ENCODE assay signal across 11 cellular contexts in the genomic region with DNA sequence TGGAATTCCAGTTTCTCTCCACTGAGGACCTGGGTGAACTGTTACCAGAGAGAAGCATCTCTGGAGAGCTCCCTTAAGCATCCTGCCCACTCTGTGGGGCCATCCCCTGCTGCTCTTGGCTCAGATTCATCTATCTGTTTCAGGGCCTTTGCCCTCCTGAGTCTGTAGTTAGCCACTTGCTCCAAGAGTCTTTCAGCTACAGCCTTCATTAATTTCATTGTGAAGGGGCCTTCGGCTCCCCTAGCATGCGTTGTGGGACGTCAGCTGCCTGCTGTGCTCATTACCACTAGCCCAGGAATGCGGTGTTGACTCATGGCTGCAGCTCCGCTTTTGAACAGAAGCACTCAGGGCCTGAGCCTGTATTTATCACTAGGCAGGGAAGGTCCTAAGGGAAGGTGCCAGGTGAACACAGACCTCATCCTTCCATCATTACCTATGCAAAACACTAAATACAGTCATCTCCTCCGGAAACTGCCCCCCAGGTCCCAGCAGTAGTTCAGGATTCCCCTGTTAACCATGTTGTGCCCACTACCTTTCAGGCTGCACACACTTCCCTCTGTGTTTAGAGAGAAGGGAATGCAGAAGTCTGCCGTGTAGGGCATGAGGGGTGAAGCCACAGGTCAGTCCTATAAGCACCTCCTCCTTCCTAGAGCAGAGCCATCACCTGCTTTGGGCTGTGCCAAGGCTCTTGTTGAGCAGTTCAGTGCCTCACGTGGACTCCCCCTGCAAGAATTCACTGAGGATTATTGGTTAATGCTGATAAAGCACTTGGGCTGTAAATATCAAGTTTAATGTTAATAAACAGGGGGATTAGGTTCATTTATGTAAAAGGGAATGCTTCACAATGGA.
DNase-seq lines count a peak whose midpoint lies in the region; ATAC-seq, FAIRE-seq and TF ChIP-seq lines count a peak whose summit lies in the region.
"Had no signal": no experiment of that assay in that cellular context is flagged by ENCODE, and none has a peak within 500 bp of the region (broad histone marks: within the 10 kb centered on the region; RNA-seq: fewer than 3 reads in every experiment).

No MANE protein-coding gene starts in this region.

- H3K9me3 ChIP-seq in endodermal cell (ENCODE audit: control insufficient read depth, low read length) (no peaks in the 10 kb centered on the region), muscle layer of duodenum (ENCODE audit: control insufficient read depth in 1 of 2, low read length in 2 of 2) (no peaks in the 10 kb centered on the region), body of pancreas (no peaks in the 10 kb centered on the region)

- WGBS in endodermal cell (ENCODE audit: insufficient coverage in 1 of 2, insufficient read length in 1 of 2), 2 experiments, result 3 to 25% methylated on average over 4 to 8 of the region's 8 CpGs
- 35 to 60% methylated on average over 8 of the region's 8 CpGs for WGBS in body of pancreas, 2 donors

- peak overlapping the region; percentile 13 for H3K9ac ChIP-seq in endodermal cell (ENCODE audit: extremely low read depth, low read length, poor library complexity, severe bottlenecking)

- peaks cover 42% of the 10 kb centered on the region for H3K4me1 Mint-ChIP-seq in endodermal cell

- intact Hi-C loops in body of pancreas (cut with DNase I), result no loop called here

- TF ChIP-seq POLR2A in body of pancreas (IDR thresholded peaks at IDR 0.05) (no peak), GM12892 (IDR thresholded peaks at IDR 0.05; ENCODE audit: low read depth, low read length) (no peak)

- POLR2A ChIA-PET in BJ (lab: Charles Lee), result no interaction called here

- no peaks in the 10 kb centered on the region for H3K9me3 Mint-ChIP-seq in endodermal cell

- H3K36me3 Mint-ChIP-seq in endodermal cell (ENCODE audit: low read depth), result no peaks in the 10 kb centered on the region

- no peaks in the 10 kb centered on the region for H3K27me3 Mint-ChIP-seq in endodermal cell (ENCODE audit: insufficient read depth)

- no peak for ATAC-seq in body of pancreas
- ATAC-seq: esophagus mucosa had no signal

- H3K27ac ChIP-seq in endodermal cell (ENCODE audit: low read depth, low read length) (no peak overlapping the region), muscle layer of duodenum (ENCODE audit: low read length) (peak overlapping the region; percentile 89), body of pancreas (no peak overlapping the region)

- CTCF ChIA-PET in BJ (lab: Yijun Ruan, JAX), result interaction anchor here (2.1 kb wide), 1 partner anchor 12 kb away, joined by 4 read pairs; no protein-coding TSS in a partner anchor

- peaks cover 15% of the 10 kb centered on the region for H3K4me1 ChIP-seq in endodermal cell (ENCODE audit: control insufficient read depth, insufficient read depth, low read length)
- H3K4me1 ChIP-seq in muscle layer of duodenum (ENCODE audit: control insufficient read depth in 1 of 2, insufficient read depth in 2 of 2, low read length in 2 of 2), result peaks cover 5 to 13% of the 10 kb centered on the region in 2 donors
- H3K4me1 ChIP-seq in body of pancreas, result no peaks in the 10 kb centered on the region

- no peak overlapping the region for H3K4me3 Mint-ChIP-seq in endodermal cell

- no peaks in the 10 kb centered on the region for H3K27me3 ChIP-seq in BJ (ENCODE audit: control insufficient read depth, insufficient read depth, low read length)
- no peaks in the 10 kb centered on the region for H3K27me3 ChIP-seq in endodermal cell (ENCODE audit: control insufficient read depth, insufficient read depth, low read length, poor library complexity, severe bottlenecking)
- H3K27me3 ChIP-seq in muscle layer of duodenum (ENCODE audit: low read depth, low read length), result no peaks in the 10 kb centered on the region
- H3K27me3 ChIP-seq in body of pancreas, result no peaks in the 10 kb centered on the region

- DNase-seq in BJ (ENCODE audit: low read depth) (peak; percentile 69), NCI-H345 treated with DMSO at 0.1 percent for 48 hours (lab: John Stamatoyannopoulos, UW; ENCODE audit: unreplicated experiment) (peak; percentile 45), endodermal cell (peak; percentile 95), SK-N-DZ (ENCODE audit: low spot score) (no peak), body of pancreas (no peak), COLO829 (ENCODE audit: low spot score) (no peak), GM12892 (ENCODE audit: insufficient read length) (no peak)
- DNase-seq: DND-41, NCI-H1092 treated with DMSO at 0.1 percent for 48 hours had no signal

- no peaks in the 10 kb centered on the region for H3K36me3 ChIP-seq in BJ (ENCODE audit: control insufficient read depth, insufficient read depth, low read length)
- H3K36me3 ChIP-seq in endodermal cell (ENCODE audit: control insufficient read depth, insufficient read depth, low read length), result no peaks in the 10 kb centered on the region
- no peaks in the 10 kb centered on the region for H3K36me3 ChIP-seq in muscle layer of duodenum (ENCODE audit: control insufficient read depth in 1 of 2, insufficient read depth in 2 of 2, low read length in 2 of 2)
- no peaks in the 10 kb centered on the region for H3K36me3 ChIP-seq in body of pancreas (replicated peaks in 1 of 2; ENCODE audit: insufficient read depth in 1 of 2, low read depth in 2 of 2)

- peak overlapping the region; percentile 90 for H3K27ac Mint-ChIP-seq in endodermal cell

- TF ChIP-seq CTCF in BJ (IDR thresholded peaks at IDR 0.05; ENCODE audit: insufficient read depth, low read depth, low read length) (no peak), endodermal cell (conservative IDR thresholded peaks at IDR 0.05) (no peak), body of pancreas (IDR thresholded peaks at IDR 0.05) (no peak)

- FAIRE-seq in GM12892 (lab: Jason Lieb, UNC), result no peak

- H3K4me3 ChIP-seq in BJ (ENCODE audit: low read depth, low read length) (no peak overlapping the region), endodermal cell (ENCODE audit: low read length) (no peak overlapping the region), muscle layer of duodenum (ENCODE audit: low read depth in 1 of 2, low read length in 2 of 2) (no peak overlapping the region), body of pancreas (no peak overlapping the region)

Comparison
In these comparisons a context has a peak if more than half of its experiments do, and no peak if none do; other contexts are left out.
1. DNase-seq: peak in BJ (single experiment), NCI-H345 treated with DMSO at 0.1 percent for 48 hours (single experiment) and endodermal cell (single experiment); none in SK-N-DZ (single experiment), body of pancreas (0 of 4), COLO829 (single experiment) and GM12892 (single experiment).